Comparison of ENCODE assay signal across 8 cellular contexts in genomic region chr5:134738963-134739661, GRCh38. TPM values are rescaled to one million over a fixed set of nuclear protein-coding genes. Genes with fewer than 3 reads are reported as not detected.
DNase-seq lines count a peak whose midpoint lies in the region; ATAC-seq and TF ChIP-seq lines count a peak whose summit lies in the region.

No MANE protein-coding gene starts in this region.

- H3K9me2 ChIP-seq in GM23338 (ENCODE audit: insufficient read depth) = no peaks in the 10 kb centered on the region

- DNase-seq in CD14-positive monocyte (ENCODE audit: low spot score) (no peak), GM23338 (ENCODE audit: low spot score) (peak; percentile 60), NCI-H748 (lab: John Stamatoyannopoulos, UW; ENCODE audit: unreplicated experiment) (peak; percentile 66), fibroblast of pulmonary artery (ENCODE audit: low read depth) (peak; percentile 47), nephron progenitor cell (peak; percentile 24), globus pallidus (ENCODE audit: low spot score) (no peak)
- DNase-seq in activated T-helper 1 cell treated with anti-CD3 and anti-CD28 coated beads, Interleukin-12 subunit alpha, Interleukin-12 subunit beta, Interleukin-2, Interleukin-4 antibody, amounts not matched to agents 30 ng/mL and 10 ng/mL and 1 ng/mL, durations not matched to agents 14 hours and 24 hours and 36 hours (ENCODE audit: low spot score) = peak; percentile 12

- H3K36me3 ChIP-seq in GM23338 (ENCODE audit: insufficient read depth) = peaks cover 15% of the 10 kb centered on the region; the same call in 1 of the 2 replicates

- H3K36me3 Mint-ChIP-seq in CD14-positive monocyte = peaks cover 9 to 10% of the 10 kb centered on the region in 2 donors
- H3K36me3 Mint-ChIP-seq in GM23338 (ENCODE audit: low read depth) = peaks cover 14% of the 10 kb centered on the region; the same call in 2 of the 3 replicates
- H3K36me3 Mint-ChIP-seq in activated T-helper 1 cell treated with anti-CD3 and anti-CD28 coated beads, Interleukin-12 subunit alpha, Interleukin-12 subunit beta, Interleukin-2, Interleukin-4 antibody, amounts not matched to agents 30 ng/mL and 10 ng/mL and 1 ng/mL, durations not matched to agents 14 hours and 24 hours and 36 hours (ENCODE audit: low read depth) = peaks cover 4% of the 10 kb centered on the region
- peaks cover 23% of the 10 kb centered on the region for H3K36me3 Mint-ChIP-seq in nephron progenitor cell (ENCODE audit: low read depth)

- H3K27ac ChIP-seq in GM23338 (ENCODE audit: low read depth) = peak overlapping the region; percentile 67; the same call in 1 of the 2 replicates

- H3K4me1 Mint-ChIP-seq in CD14-positive monocyte = peaks cover 31% of the 10 kb centered on the region
- H3K4me1 Mint-ChIP-seq in GM23338 = peaks cover 12% of the 10 kb centered on the region; the same call in 2 of the 3 replicates
- H3K4me1 Mint-ChIP-seq in activated T-helper 1 cell treated with anti-CD3 and anti-CD28 coated beads, Interleukin-12 subunit alpha, Interleukin-12 subunit beta, Interleukin-2, Interleukin-4 antibody, amounts not matched to agents 30 ng/mL and 10 ng/mL and 1 ng/mL, durations not matched to agents 14 hours and 24 hours and 36 hours (ENCODE audit: low read depth) = peaks cover 32% of the 10 kb centered on the region
- H3K4me1 Mint-ChIP-seq in nephron progenitor cell = peaks cover 26% of the 10 kb centered on the region

- no peak overlapping the region; the same call in 1 of the 2 replicates for H2AFZ ChIP-seq in GM23338

- H3F3A ChIP-seq in GM23338 (replicated peaks; ENCODE audit: low read depth) = no peaks in the 10 kb centered on the region

- H3K4me1 ChIP-seq in GM23338 (ENCODE audit: insufficient read depth) = peaks cover 3% of the 10 kb centered on the region; the same call in 1 of the 2 replicates

- peak overlapping the region; percentile 96 to 98 for H3K4me3 Mint-ChIP-seq in CD14-positive monocyte
- H3K4me3 Mint-ChIP-seq in GM23338 = peak overlapping the region; percentile 93
- peak overlapping the region; percentile 94 for H3K4me3 Mint-ChIP-seq in activated T-helper 1 cell treated with anti-CD3 and anti-CD28 coated beads, Interleukin-12 subunit alpha, Interleukin-12 subunit beta, Interleukin-2, Interleukin-4 antibody, amounts not matched to agents 30 ng/mL and 10 ng/mL and 1 ng/mL, durations not matched to agents 14 hours and 24 hours and 36 hours
- peak overlapping the region; percentile 97 for H3K4me3 Mint-ChIP-seq in nephron progenitor cell

- H3K4me3 ChIP-seq in GM23338 (peak overlapping the region; percentile 91), fibroblast of pulmonary artery (replicated peaks; ENCODE audit: low read depth, low read length) (peak overlapping the region; percentile 66)

- peaks cover 8% of the 10 kb centered on the region; the same call in 1 of the 2 replicates for H4K20me1 ChIP-seq in GM23338 (replicated peaks; ENCODE audit: insufficient read depth)

- intact Hi-C loops in CD14-positive monocyte (cut with micrococcal nuclease) = loop anchor here (1.0 to 10.0 kb wide), 5 partner anchors 19 to 166 kb away; partner anchors contain the start of genes DDX46 (in 1 of the 2), PCBD2 (in 1 of the 2), SEC24A (in 1 of the 2) and TXNDC15 (in 1 of the 2)
- intact Hi-C loops in activated T-helper 1 cell treated with anti-CD3 and anti-CD28 coated beads, Interleukin-12 subunit alpha, Interleukin-12 subunit beta, Interleukin-2, Interleukin-4 antibody, amounts not matched to agents 30 ng/mL and 10 ng/mL and 1 ng/mL, durations not matched to agents 14 hours and 24 hours and 36 hours (cut with micrococcal nuclease) = loop anchor here (1.0 to 5.0 kb wide), 14 partner anchors 19 to 1686 kb away; partner anchors contain the start of genes C5orf15, C5orf24, DDX46 and HSPA4

- H3K27me3 ChIP-seq in GM23338 (ENCODE audit: insufficient read depth) = no peaks in the 10 kb centered on the region

- peaks cover 45% of the 10 kb centered on the region for H3K79me2 ChIP-seq in GM23338 (replicated peaks; ENCODE audit: insufficient read depth)

- H3K9me3 Mint-ChIP-seq in CD14-positive monocyte (peaks cover 0 to 6% (median 0%) of the 10 kb centered on the region in 7 donors), GM23338 (no peaks in the 10 kb centered on the region), nephron progenitor cell (no peaks in the 10 kb centered on the region)
- no peaks in the 10 kb centered on the region for H3K9me3 Mint-ChIP-seq in activated T-helper 1 cell treated with anti-CD3 and anti-CD28 coated beads, Interleukin-12 subunit alpha, Interleukin-12 subunit beta, Interleukin-2, Interleukin-4 antibody, amounts not matched to agents 30 ng/mL and 10 ng/mL and 1 ng/mL, durations not matched to agents 14 hours and 24 hours and 36 hours

- H3K27me3 Mint-ChIP-seq in CD14-positive monocyte (ENCODE audit: low read depth in 3 of 3) (no peaks in the 10 kb centered on the region), GM23338 (ENCODE audit: insufficient read depth, low read depth, poor library complexity) (peaks cover 2% of the 10 kb centered on the region), nephron progenitor cell (ENCODE audit: low read depth, poor library complexity) (no peaks in the 10 kb centered on the region)
- H3K27me3 Mint-ChIP-seq in activated T-helper 1 cell treated with anti-CD3 and anti-CD28 coated beads, Interleukin-12 subunit alpha, Interleukin-12 subunit beta, Interleukin-2, Interleukin-4 antibody, amounts not matched to agents 30 ng/mL and 10 ng/mL and 1 ng/mL, durations not matched to agents 14 hours and 24 hours and 36 hours (ENCODE audit: insufficient read depth) = no peaks in the 10 kb centered on the region

- ATAC-seq in GM23338 = peak; percentile 17
- no peak for ATAC-seq in GM21717 (IDR thresholded peaks at IDR 0.05; ENCODE audit: unreplicated experiment)

- peak overlapping the region; percentile 94 for H3K4me2 ChIP-seq in GM23338

- peak overlapping the region; percentile 94 to 98 (median 97) for H3K27ac Mint-ChIP-seq in CD14-positive monocyte
- H3K27ac Mint-ChIP-seq in GM23338 = peak overlapping the region; percentile 94
- H3K27ac Mint-ChIP-seq in activated T-helper 1 cell treated with anti-CD3 and anti-CD28 coated beads, Interleukin-12 subunit alpha, Interleukin-12 subunit beta, Interleukin-2, Interleukin-4 antibody, amounts not matched to agents 30 ng/mL and 10 ng/mL and 1 ng/mL, durations not matched to agents 14 hours and 24 hours and 36 hours = peak overlapping the region; percentile 90
- peak overlapping the region; percentile 76 for H3K27ac Mint-ChIP-seq in nephron progenitor cell

- TF ChIP-seq CTCF in CD14-positive monocyte (IDR thresholded peaks at IDR 0.05) (no peak), GM23338 (conservative IDR thresholded peaks at IDR 0.05; ENCODE audit: low read depth in 2 of 2) (peak; percentile 30 to 45; a peak in 3 of 4 replicates), fibroblast of pulmonary artery (IDR thresholded peaks at IDR 0.05; ENCODE audit: low read length, missing control alignments) (no peak), nephron progenitor cell (IDR thresholded peaks at IDR 0.05) (no peak)

TF ChIP-seq in GM23338, 12 proteins besides CTCF, POLR2A, EP300 and RAD21:
- no peak for TF ChIP-seq STAT1 (IDR thresholded peaks at IDR 0.05; ENCODE audit: unreplicated experiment)
- no peak for TF ChIP-seq JUNB (IDR thresholded peaks at IDR 0.05; ENCODE audit: unreplicated experiment)
- 0 out of 2 replicates have a peak, but pooled peaks have one; percentile 14 for TF ChIP-seq CREB1 (CRISPR knock-in tag; IDR thresholded peaks at IDR 0.05; ENCODE audit: low read depth)

RNA-seq across cellular contexts. Expression of gene CAMLG, which starts 0.8 kb away (rescaled TPM):
- polyA plus RNA-seq in CD14-positive monocyte = 10 to 100 TPM; 17.5 to 20.8 TPM
- total RNA-seq in GM23338 (2014; rRNA removed; shearing (Covaris generic)) = 34.0 and 34.4 TPM in 2 replicates
- polyA plus RNA-seq in GM23338 (2016; fragmentation: Nextera tagmentation; extraction: Ambion mirVana) = 75.0 and 85.6 TPM in 2 replicates
- total RNA-seq in activated T-helper 1 cell treated with anti-CD3 and anti-CD28 coated beads, Interleukin-12 subunit alpha, Interleukin-12 subunit beta, Interleukin-2, Interleukin-4 antibody, amounts not matched to agents 30 ng/mL and 10 ng/mL and 1 ng/mL, durations not matched to agents 14 hours and 24 hours and 36 hours = 25.9 and 26.9 TPM in 2 replicates

RNA-seq across cellular contexts. Expression of gene DDX46, which starts 19.5 kb away (rescaled TPM):
- polyA plus RNA-seq in CD14-positive monocyte (10 to 100 TPM in 1 of 2 donors, 1 to 10 TPM in 1; 7.6 to 11.8 TPM), GM23338 (2016; fragmentation: Nextera tagmentation; extraction: Ambion mirVana) (78.5 and 91.4 TPM in 2 replicates)
- 69.0 and 85.6 TPM in 2 replicates for total RNA-seq in GM23338 (2014; rRNA removed; shearing (Covaris generic))
- 78.3 and 84.4 TPM in 2 replicates for total RNA-seq in activated T-helper 1 cell treated with anti-CD3 and anti-CD28 coated beads, Interleukin-12 subunit alpha, Interleukin-12 subunit beta, Interleukin-2, Interleukin-4 antibody, amounts not matched to agents 30 ng/mL and 10 ng/mL and 1 ng/mL, durations not matched to agents 14 hours and 24 hours and 36 hours

Comparison
In these comparisons a context has a peak if more than half of its experiments do, and no peak if none do; other contexts are left out.
1. DNase-seq: peak in GM23338 (single experiment), NCI-H748 (single experiment), activated T-helper 1 cell treated with anti-CD3 and anti-CD28 coated beads, Interleukin-12 subunit alpha, Interleukin-12 subunit beta, Interleukin-2, Interleukin-4 antibody, amounts not matched to agents 30 ng/mL and 10 ng/mL and 1 ng/mL, durations not matched to agents 14 hours and 24 hours and 36 hours (single experiment), fibroblast of pulmonary artery (single experiment) and nephron progenitor cell (single experiment); none in CD14-positive monocyte (single experiment) and globus pallidus (single experiment).
2. CTCF ChIP-seq: peak in GM23338 (2 of 2); none in CD14-positive monocyte (single experiment), fibroblast of pulmonary artery (single experiment) and nephron progenitor cell (single experiment).
3. Peak in every context shown above with its lines, with median percentiles within 50 percentile points of each other: H3K27ac Mint-ChIP-seq and H3K4me3 Mint-ChIP-seq.